In genomic region chr3:32500880-32501784, GRCh38 we compare ENCODE assay signal across 8 cellular contexts. TPM values are rescaled to one million over a fixed set of nuclear protein-coding genes. Genes with fewer than 3 reads are reported as not detected.
A peak's percentile ranks its signal among the peaks of the same experiment; 100 is the strongest.
DNase-seq lines count a peak whose midpoint lies in the region; ATAC-seq and TF ChIP-seq lines count a peak whose summit lies in the region.

No MANE protein-coding gene starts in this region.

- no peak for ATAC-seq in T-cell (replicated peaks in 1 of 4)

- peaks cover 49 to 57% (median 56%) of the 10 kb centered on the region in 3 donors for H3K4me1 Mint-ChIP-seq in T-cell

- H3K4me3 Mint-ChIP-seq in T-cell: peak overlapping the region; percentile 96 to 99 (median 99)

- H3K4me1 ChIP-seq in HAP-1 (peaks cover 16% of the 10 kb centered on the region), cardiac muscle cell (ENCODE audit: low read depth) (peaks cover 13% of the 10 kb centered on the region), skeletal muscle satellite cell (ENCODE audit: control insufficient read depth, insufficient read depth, low read length) (peaks cover 15% of the 10 kb centered on the region)

- H3K36me3 ChIP-seq in HAP-1 (replicated peaks) (no peaks in the 10 kb centered on the region), cardiac muscle cell (no peaks in the 10 kb centered on the region), skeletal muscle satellite cell (ENCODE audit: insufficient read depth, low read length) (peaks cover 5% of the 10 kb centered on the region)

- DNase-seq in HAP-1 (ENCODE audit: low spot score in 2 of 2) (peak; percentile 16 to 18), T-cell (no peak), cardiac muscle cell (ENCODE audit: low read depth in 1 of 2, low spot score in 1 of 2) (peak in 1 of 2 donors; percentile 45), cerebellar nuclear complex (lab: John Stamatoyannopoulos, UW) (no peak), DMS114 treated with DMSO at 0.1 percent for 48 hours (lab: John Stamatoyannopoulos, UW; ENCODE audit: unreplicated experiment) (no peak), NCI-H748 treated with DMSO at 0.1 percent for 48 hours (lab: John Stamatoyannopoulos, UW) (no peak), NCI-H1694 treated with DMSO at 0.1 percent for 48 hours (lab: John Stamatoyannopoulos, UW) (no peak)

- no peak for TF ChIP-seq CTCF in cardiac muscle cell (IDR thresholded peaks at IDR 0.05; ENCODE audit: low read depth, low read length)

- H3K4me3 ChIP-seq in HAP-1 (peak overlapping the region; percentile 92), cardiac muscle cell (peak overlapping the region; percentile 91), skeletal muscle satellite cell (ENCODE audit: low read length) (peak overlapping the region; percentile 82)

- H3K27me3 Mint-ChIP-seq in T-cell: no peaks in the 10 kb centered on the region

- no peaks in the 10 kb centered on the region for H3K9me3 Mint-ChIP-seq in T-cell

- peaks cover 15% of the 10 kb centered on the region for H3K36me3 Mint-ChIP-seq in T-cell

- peak overlapping the region; percentile 91 for H3K9ac ChIP-seq in skeletal muscle satellite cell (ENCODE audit: low read depth, low read length)

- POLR2A ChIA-PET in T-cell (lab: Charles Lee): interaction anchor here (0.6 to 1.5 kb wide), 11 partner anchors 9 to 591 kb away, joined by 3 to 16 read pairs (median 4); partner anchors contain the start of gene CNOT10 (in 1 of the 2)

- H3K27me3 ChIP-seq in HAP-1 (ENCODE audit: low read depth) (no peaks in the 10 kb centered on the region), cardiac muscle cell (no peaks in the 10 kb centered on the region), skeletal muscle satellite cell (ENCODE audit: control insufficient read depth, insufficient read depth, low read length) (no peaks in the 10 kb centered on the region)

- CTCF ChIA-PET in T-cell (lab: Charles Lee): interaction anchor here (0.6 to 1.4 kb wide), 8 partner anchors 11 to 385 kb away, joined by 3 to 5 read pairs (median 4); partner anchors contain the start of gene CNOT10 (in 1 of the 2)

- H3K4me2 ChIP-seq in skeletal muscle satellite cell (ENCODE audit: low read length): peak overlapping the region; percentile 73

- in situ Hi-C loops in HAP-1 (cut with MboI; ENCODE audit: low sequenced_read_pairs): loop anchor here (25.0 kb wide), 1 partner anchor 436 kb away; no protein-coding TSS in a partner anchor

- peak overlapping the region; percentile 88 for H3K27ac ChIP-seq in cardiac muscle cell

- H3K9me3 ChIP-seq in HAP-1: no peaks in the 10 kb centered on the region
- no peaks in the 10 kb centered on the region for H3K9me3 ChIP-seq in cardiac muscle cell (ENCODE audit: low read depth)
- no peaks in the 10 kb centered on the region for H3K9me3 ChIP-seq in skeletal muscle satellite cell (replicated peaks; ENCODE audit: low read length)

- H3K27ac Mint-ChIP-seq in T-cell: peak overlapping the region; percentile 93 to 96

RNA-seq across cellular contexts. Expression of gene CMTM6, which starts 1.5 kb away (rescaled TPM):
- total RNA-seq in T-cell (10 to 100 TPM; 34.8 to 47.6 (median 40.4) TPM), cardiac muscle cell (24.5 and 61.7 TPM in 2 replicates)
- polyA plus RNA-seq in cardiac muscle cell: 39.5 and 39.9 TPM in 2 replicates
- total RNA-seq in skeletal muscle satellite cell (2012; rRNA removed): 63.3 and 75.0 TPM in 2 replicates

Comparison
In these comparisons a context has a peak if more than half of its experiments do, and no peak if none do; other contexts are left out.
1. DNase-seq: peak in HAP-1 (2 of 2); none in T-cell (0 of 34), cerebellar nuclear complex (0 of 2), DMS114 treated with DMSO at 0.1 percent for 48 hours (single experiment), NCI-H748 treated with DMSO at 0.1 percent for 48 hours (single experiment) and NCI-H1694 treated with DMSO at 0.1 percent for 48 hours (single experiment).
2. Peak in every context shown above with its lines, with median percentiles within 50 percentile points of each other: H3K4me3 ChIP-seq.